Comparison of ENCODE assay signal across 37 cellular contexts in genomic region chr4:41167191-41167590, GRCh38.
"Had no signal": no experiment of that assay in that cellular context is flagged by ENCODE, and none has a peak within 500 bp of the region (broad histone marks: within the 10 kb centered on the region; RNA-seq: fewer than 3 reads in every experiment).

No MANE protein-coding gene starts in this region.

- H3K27me3 ChIP-seq: brain microvascular endothelial cell, Peyer's patch had no signal

- H3K4me1 ChIP-seq: Peyer's patch had no signal

- H3K9me3 Mint-ChIP-seq: activated naive CD4-positive, alpha-beta T cell treated with anti-CD3 and anti-CD28 coated beads, Interleukin-2, amount 10 ng/mL, durations not matched to agents 7 days and 5 days had no signal

- H3K27me3 Mint-ChIP-seq: activated CD4-positive, alpha-beta memory T cell treated with anti-CD3 and anti-CD28 coated beads, Interleukin-2, amount 10 ng/mL, durations not matched to agents 7 days and 5 days; activated naive CD4-positive, alpha-beta T cell treated with anti-CD3 and anti-CD28 coated beads, Interleukin-2, amount 10 ng/mL, durations not matched to agents 7 days and 5 days; activated naive CD8-positive, alpha-beta T cell treated with anti-CD3 and anti-CD28 coated beads, Interleukin-2, amount 50 U/mL, for 24 hours had no signal

- H3K27ac Mint-ChIP-seq: activated CD4-positive, alpha-beta memory T cell treated with anti-CD3 and anti-CD28 coated beads, Interleukin-2, amount 10 ng/mL, durations not matched to agents 7 days and 5 days; activated CD8-positive, alpha-beta memory T cell treated with anti-CD3 and anti-CD28 coated beads, Interleukin-2, amount 10 ng/mL, durations not matched to agents 7 days and 5 days; activated naive CD4-positive, alpha-beta T cell treated with anti-CD3 and anti-CD28 coated beads, Interleukin-2, amount 10 ng/mL, durations not matched to agents 7 days and 5 days; activated naive CD8-positive, alpha-beta T cell; activated naive CD8-positive, alpha-beta T cell treated with anti-CD3 and anti-CD28 coated beads, Interleukin-2, amount 50 U/mL, for 24 hours had no signal

- H3K9me3 ChIP-seq: Peyer's patch had no signal

- H3K4me1 Mint-ChIP-seq: activated CD4-positive, alpha-beta memory T cell treated with anti-CD3 and anti-CD28 coated beads, Interleukin-2, amount 10 ng/mL, durations not matched to agents 7 days and 5 days; activated CD8-positive, alpha-beta memory T cell treated with anti-CD3 and anti-CD28 coated beads, Interleukin-2, amount 10 ng/mL, durations not matched to agents 7 days and 5 days; activated naive CD4-positive, alpha-beta T cell treated with anti-CD3 and anti-CD28 coated beads, Interleukin-2, amount 10 ng/mL, durations not matched to agents 7 days and 5 days; activated naive CD8-positive, alpha-beta T cell treated with anti-CD3 and anti-CD28 coated beads, Interleukin-2, amount 50 U/mL, for 24 hours had no signal

- H3K36me3 ChIP-seq: Peyer's patch had no signal

- ATAC-seq: activated CD8-positive, alpha-beta memory T cell treated with anti-CD3 and anti-CD28 coated beads, Interleukin-2, amount 10 ng/mL, durations not matched to agents 7 days and 5 days; activated naive CD8-positive, alpha-beta T cell treated with anti-CD3 and anti-CD28 coated beads, Interleukin-2, amount 50 U/mL, for 24 hours; PC-3; Right ventricle myocardium inferior; SK-N-SH treated with all-trans-retinoic acid at 6 μM for 48 hours had no signal

- H3K27ac ChIP-seq: brain microvascular endothelial cell, Peyer's patch, VCaP had no signal

- H3K4me3 Mint-ChIP-seq: activated CD4-positive, alpha-beta memory T cell treated with anti-CD3 and anti-CD28 coated beads, Interleukin-2, amount 10 ng/mL, durations not matched to agents 7 days and 5 days; activated CD8-positive, alpha-beta memory T cell treated with anti-CD3 and anti-CD28 coated beads, Interleukin-2, amount 10 ng/mL, durations not matched to agents 7 days and 5 days; activated naive CD4-positive, alpha-beta T cell treated with anti-CD3 and anti-CD28 coated beads, Interleukin-2, amount 10 ng/mL, durations not matched to agents 7 days and 5 days; activated naive CD8-positive, alpha-beta T cell; activated naive CD8-positive, alpha-beta T cell treated with anti-CD3 and anti-CD28 coated beads, Interleukin-2, amount 50 U/mL, for 24 hours had no signal

- H3K36me3 Mint-ChIP-seq: activated CD8-positive, alpha-beta memory T cell treated with anti-CD3 and anti-CD28 coated beads, Interleukin-2, amount 10 ng/mL, durations not matched to agents 7 days and 5 days; activated naive CD4-positive, alpha-beta T cell treated with anti-CD3 and anti-CD28 coated beads, Interleukin-2, amount 10 ng/mL, durations not matched to agents 7 days and 5 days; activated naive CD8-positive, alpha-beta T cell had no signal

- H3K4me3 ChIP-seq: Peyer's patch had no signal

- DNase-seq: activated CD4-positive, alpha-beta memory T cell treated with anti-CD3 and anti-CD28 coated beads, Interleukin-2, amount 10 ng/mL, durations not matched to agents 7 days and 5 days; activated CD4-positive, alpha-beta T cell treated with anti-CD3 and anti-CD28 coated beads for 1 hour; activated CD4-positive, alpha-beta T cell treated with anti-CD3 and anti-CD28 coated beads for 48 hours; activated CD4-positive, CD25-positive, alpha-beta regulatory T cell; activated CD8-positive, alpha-beta memory T cell treated with anti-CD3 and anti-CD28 coated beads for 24 hours; activated CD8-positive, alpha-beta memory T cell treated with anti-CD3 and anti-CD28 coated beads, Interleukin-2, amount 10 ng/mL, durations not matched to agents 7 days and 5 days; activated CD8-positive, alpha-beta memory T cell treated with anti-CD3 and anti-CD28 coated beads, Interleukin-2, amount 50 U/mL, for 48 hours; activated effector memory CD4-positive, alpha-beta T cell treated with Interleukin-2 at 50 U/mL for 16 hours; activated naive CD4-positive, alpha-beta T cell treated with anti-CD3 and anti-CD28 coated beads, Interleukin-2, amount 10 ng/mL, durations not matched to agents 7 days and 5 days; activated naive CD8-positive, alpha-beta T cell treated with anti-CD3 and anti-CD28 coated beads, Interleukin-2, amount 50 U/mL, for 24 hours; activated T-cell treated with anti-CD3 and anti-CD28 coated beads, Interleukin-2, amount 50 U/mL, for 48 hours; anterior cingulate cortex; brain microvascular endothelial cell; central memory CD4-positive, alpha-beta T cell; MM.1S; MV-4-11; NCI-H1092; NCI-H1436 treated with DMSO at 0.1 percent for 48 hours; NCI-H1694 treated with DMSO at 0.1 percent for 48 hours; NCI-H2029 treated with DMSO at 0.1 percent for 48 hours; NCI-H2107; NCI-H2171; NCI-H510A; NCI-H526; NCI-H748 treated with DMSO at 0.1 percent for 48 hours; NK-92 treated with Interleukin-12 subunit alpha and Interleukin-12 subunit beta, amount 100 ng/mL, for 24 hours; PC-3; Peyer's patch; RPMI8226; SIG-M5; T-helper 1 cell; T-helper 2 cell; T-helper 9 cell had no signal
